Comparison of ENCODE assay signal across 9 cellular contexts in the genomic region with DNA sequence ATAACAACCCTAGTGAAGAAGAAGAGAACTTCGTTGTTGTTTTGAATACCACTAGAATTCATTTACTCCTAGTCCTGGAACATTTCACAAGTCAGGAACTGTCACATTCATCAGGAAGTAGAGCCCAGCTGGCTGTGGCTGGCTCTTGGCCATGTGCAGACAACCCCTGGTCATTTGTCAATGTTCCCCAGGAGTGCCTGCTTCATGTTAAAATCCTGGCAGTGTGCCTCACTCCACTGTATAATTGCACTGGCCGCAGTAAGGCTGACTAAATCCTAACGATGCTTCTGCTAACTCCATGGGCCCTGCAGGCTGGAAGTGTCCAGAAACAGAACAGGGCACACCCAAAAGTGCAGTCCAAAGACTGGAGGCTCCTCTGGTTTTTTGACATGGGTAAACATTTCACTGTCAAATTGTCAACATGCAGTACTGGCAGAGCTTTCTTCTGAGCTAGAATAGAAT. TPM values are rescaled to one million over a fixed set of nuclear protein-coding genes. Genes with fewer than 3 reads are reported as not detected.
A peak's percentile ranks its signal among the peaks of the same experiment; 100 is the strongest.
DNase-seq lines count a peak whose midpoint lies in the region; ATAC-seq and TF ChIP-seq lines count a peak whose summit lies in the region.
"Had no signal": no experiment of that assay in that cellular context is flagged by ENCODE, and none has a peak within 500 bp of the region (broad histone marks: within the 10 kb centered on the region; RNA-seq: fewer than 3 reads in every experiment).

No MANE protein-coding gene starts in this region.

- intact Hi-C loops in breast epithelium (cut with DNase I; ENCODE audit: low total_unique reads), result no loop called here
- intact Hi-C loops in right lobe of liver (cut with DNase I), result no loop called here

- TF ChIP-seq POLR2A in breast epithelium (IDR thresholded peaks at IDR 0.05), result no peak
- no peak for TF ChIP-seq POLR2A in right lobe of liver (IDR thresholded peaks at IDR 0.05)

- H3K9me3 ChIP-seq in breast epithelium (no peaks in the 10 kb centered on the region), right lobe of liver (no peaks in the 10 kb centered on the region)
- H3K9me3 ChIP-seq: A549 had no signal

- peak; percentile 93 to 99 (median 96) for ATAC-seq in right lobe of liver
- no peak for ATAC-seq in HG02885 (IDR thresholded peaks at IDR 0.05; ENCODE audit: poor library complexity, unreplicated experiment)
- no peak for ATAC-seq in HG03108 (IDR thresholded peaks at IDR 0.05; ENCODE audit: unreplicated experiment)
- ATAC-seq in HG02852 (IDR thresholded peaks at IDR 0.05; ENCODE audit: unreplicated experiment), result no peak
- ATAC-seq: A549 had no signal

- H3K36me3 ChIP-seq in breast epithelium (no peaks in the 10 kb centered on the region), right lobe of liver (no peaks in the 10 kb centered on the region)

- peak overlapping the region in 1 of 3 donors; percentile 24 for H3K4me3 ChIP-seq in breast epithelium
- H3K4me3 ChIP-seq in right lobe of liver, result no peak overlapping the region
- H3K4me3 ChIP-seq: A549 had no signal

- H3K4me1 ChIP-seq in breast epithelium (peaks cover 3 to 6% of the 10 kb centered on the region in 2 donors), right lobe of liver (peaks cover 0 to 3% (median 0%) of the 10 kb centered on the region in 4 donors)
- H3K4me1 ChIP-seq: A549 had no signal

- H3K27me3 ChIP-seq in breast epithelium, result no peaks in the 10 kb centered on the region
- H3K27me3 ChIP-seq in right lobe of liver, result no peaks in the 10 kb centered on the region

- H3K27ac ChIP-seq in breast epithelium (peak overlapping the region; percentile 35 to 61), right lobe of liver (no peak overlapping the region)
- H3K27ac ChIP-seq: A549 had no signal

- TF ChIP-seq CTCF in breast epithelium (IDR thresholded peaks at IDR 0.05) (no peak), right lobe of liver (IDR thresholded peaks at IDR 0.05) (no peak)

- 4% methylated on average over 3 of the region's 3 CpGs for WGBS in right lobe of liver (ENCODE audit: insufficient coverage, low coverage, low lambda C conversion rate, missing lambda C conversion rate)

- DNase-seq in NCI-H2227 (lab: John Stamatoyannopoulos, UW; ENCODE audit: unreplicated experiment) (peak; percentile 5), NCI-H2227 treated with DMSO at 0.1 percent for 48 hours (lab: John Stamatoyannopoulos, UW) (no peak), breast epithelium (ENCODE audit: low spot score in 2 of 2) (peak; percentile 80 to 81), right lobe of liver (peak; percentile 81 to 87 (median 82)), HuH-7.5 (ENCODE audit: low spot score) (no peak)

RNA-seq across cellular contexts. Expression of gene ADGRF1, which starts 41.5 kb away (rescaled TPM):
- total RNA-seq in breast epithelium (1 to 10 TPM in 1 of 3 donors, under 1 TPM in 1, not detected in 1; 0.66 to 3.5 TPM), right lobe of liver (not detected)

Comparison
In these comparisons a context has a peak if more than half of its experiments do, and no peak if none do; other contexts are left out.
1. DNase-seq: peak in NCI-H2227 (single experiment), breast epithelium (2 of 2) and right lobe of liver (3 of 3); none in NCI-H2227 treated with DMSO at 0.1 percent for 48 hours (single experiment) and HuH-7.5 (single experiment).
2. H3K27ac ChIP-seq: peak in breast epithelium (2 of 2); none in right lobe of liver (0 of 3).
3. ATAC-seq: peak in right lobe of liver (4 of 4); none in HG02885 (single experiment), HG03108 (single experiment) and HG02852 (single experiment).